In genomic region chr3:8212794-8213193, GRCh38 we compare ENCODE assay signal across 32 cellular contexts.
"Had no signal": no experiment of that assay in that cellular context is flagged by ENCODE, and none has a peak within 500 bp of the region (broad histone marks: within the 10 kb centered on the region; RNA-seq: fewer than 3 reads in every experiment).

No MANE protein-coding gene starts in this region.

- H3K9me3 ChIP-seq: esophagus muscularis mucosa, gastrocnemius medialis, heart left ventricle had no signal

- H3K4me1 Mint-ChIP-seq: activated CD4-positive, alpha-beta T cell treated with anti-CD3 and anti-CD28 coated beads for 36 hours; activated T-helper 17 cell treated with anti-CD3 and anti-CD28 coated beads, Interleukin-2, amount 50 U/mL, for 72 hours; central memory CD8-positive, alpha-beta T cell; T-helper 17 cell had no signal

- H3K4me1 ChIP-seq: esophagus muscularis mucosa, gastrocnemius medialis, heart left ventricle had no signal

- H3K27me3 Mint-ChIP-seq: dendritic cell treated with granulocyte-macrophage colony-stimulating factor and Interleukin-4, amounts not matched to agents 40 ng/mL and 50 ng/mL, for 4 days had no signal

- H3K9me3 Mint-ChIP-seq: activated CD8-positive, alpha-beta T cell treated with anti-CD3 and anti-CD28 coated beads for 36 hours; activated T-cell treated with anti-CD3 and anti-CD28 coated beads, Interleukin-2, amount 50 U/mL, for 4 hours; activated T-helper 17 cell treated with anti-CD3 and anti-CD28 coated beads, Interleukin-2, amount 50 U/mL, for 72 hours; central memory CD8-positive, alpha-beta T cell; dendritic cell treated with granulocyte-macrophage colony-stimulating factor and Interleukin-4, amounts not matched to agents 40 ng/mL and 50 ng/mL, for 4 days; T-helper 2 cell treated with Interferon-gamma antibody and Interleukin-4, amounts not matched to agents 5 μg/mL and 100 μg/mL, for 36 hours had no signal

- H3K4me3 ChIP-seq: coronary artery, dorsolateral prefrontal cortex, esophagus muscularis mucosa, gastrocnemius medialis, heart left ventricle had no signal

- H3K27me3 ChIP-seq: brain microvascular endothelial cell, esophagus muscularis mucosa, foreskin keratinocyte, gastrocnemius medialis, heart left ventricle had no signal

- H3K36me3 Mint-ChIP-seq: activated naive CD8-positive, alpha-beta T cell had no signal

- DNase-seq: activated CD4-positive, alpha-beta T cell treated with anti-CD3 and anti-CD28 coated beads for 36 hours; activated CD4-positive, alpha-beta T cell treated with anti-CD3 and anti-CD28 coated beads, Interleukin-2, amount 50 U/mL, for 1 hour; activated CD4-positive, alpha-beta T cell treated with anti-CD3 and anti-CD28 coated beads, Interleukin-2, amount 50 U/mL, for 48 hours; activated CD4-positive, CD25-positive, alpha-beta regulatory T cell; activated CD4-positive, CD25-positive, alpha-beta regulatory T cell treated with anti-CD3 and anti-CD28 coated beads, Interleukin-2, amount 50 U/mL, for 72 hours; activated CD8-positive, alpha-beta memory T cell treated with anti-CD3 and anti-CD28 coated beads for 24 hours; activated CD8-positive, alpha-beta T cell treated with anti-CD3 and anti-CD28 coated beads for 36 hours; activated effector memory CD4-positive, alpha-beta T cell treated with Interleukin-2 at 50 U/mL for 16 hours; activated gamma-delta T cell treated with Interleukin-2 at 50 U/mL for 16 hours; activated naive CD4-positive, alpha-beta T cell treated with anti-CD3 and anti-CD28 coated beads, Interleukin-2, amount 50 U/mL, for 16 hours; activated naive CD4-positive, alpha-beta T cell treated with Interleukin-2 at 50 U/mL for 16 hours; activated T-cell treated with anti-CD3 and anti-CD28 coated beads, Interleukin-2, amount 50 U/mL, for 4 hours; amniotic stem cell; anterior cingulate cortex; brain microvascular endothelial cell; dorsolateral prefrontal cortex; effector memory CD4-positive, alpha-beta T cell; erythroblast; foreskin keratinocyte; gastrocnemius medialis; glutamatergic neuron; heart left ventricle; T-helper 17 cell; T1000; WERI-Rb-1 had no signal

- H3K27ac Mint-ChIP-seq: activated CD4-positive, alpha-beta T cell treated with anti-CD3 and anti-CD28 coated beads for 36 hours; activated CD8-positive, alpha-beta T cell treated with anti-CD3 and anti-CD28 coated beads for 36 hours; activated naive CD8-positive, alpha-beta T cell; activated T-helper 17 cell treated with anti-CD3 and anti-CD28 coated beads, Interleukin-2, amount 50 U/mL, for 72 hours; dendritic cell treated with granulocyte-macrophage colony-stimulating factor and Interleukin-4, amounts not matched to agents 40 ng/mL and 50 ng/mL, for 4 days; T-helper 17 cell; T-helper 2 cell treated with Interferon-gamma antibody and Interleukin-4, amounts not matched to agents 5 μg/mL and 100 μg/mL, for 36 hours had no signal

- H3K27ac ChIP-seq: brain microvascular endothelial cell, coronary artery, dorsolateral prefrontal cortex, esophagus muscularis mucosa, foreskin keratinocyte, gastrocnemius medialis, heart left ventricle, WERI-Rb-1 had no signal

- H3K4me3 Mint-ChIP-seq: activated CD4-positive, alpha-beta T cell treated with anti-CD3 and anti-CD28 coated beads for 36 hours; activated CD8-positive, alpha-beta T cell treated with anti-CD3 and anti-CD28 coated beads for 36 hours; activated naive CD8-positive, alpha-beta T cell; activated T-cell treated with anti-CD3 and anti-CD28 coated beads, Interleukin-2, amount 50 U/mL, for 4 hours; activated T-helper 17 cell treated with anti-CD3 and anti-CD28 coated beads, Interleukin-2, amount 50 U/mL, for 72 hours; central memory CD8-positive, alpha-beta T cell; dendritic cell treated with granulocyte-macrophage colony-stimulating factor and Interleukin-4, amounts not matched to agents 40 ng/mL and 50 ng/mL, for 4 days; T-helper 17 cell; T-helper 2 cell treated with Interferon-gamma antibody and Interleukin-4, amounts not matched to agents 5 μg/mL and 100 μg/mL, for 36 hours had no signal

- H3K36me3 ChIP-seq: brain microvascular endothelial cell, esophagus muscularis mucosa, gastrocnemius medialis, heart left ventricle, WERI-Rb-1 had no signal

- ATAC-seq: activated CD4-positive, alpha-beta T cell treated with anti-CD3 and anti-CD28 coated beads for 36 hours; activated CD8-positive, alpha-beta T cell treated with anti-CD3 and anti-CD28 coated beads for 36 hours; activated T-cell treated with anti-CD3 and anti-CD28 coated beads, Interleukin-2, amount 50 U/mL, for 4 hours; activated T-helper 17 cell treated with anti-CD3 and anti-CD28 coated beads, Interleukin-2, amount 50 U/mL, for 72 hours; foreskin keratinocyte; gastrocnemius medialis; heart left ventricle; T-helper 17 cell had no signal
